Comparison of ENCODE assay signal across 30 cellular contexts in genomic region chr12:128727461-128727860, GRCh38.
DNase-seq lines count a peak whose midpoint lies in the region; ATAC-seq, FAIRE-seq and TF ChIP-seq lines count a peak whose summit lies in the region.
"Had no signal": no experiment of that assay in that cellular context is flagged by ENCODE, and none has a peak within 500 bp of the region (broad histone marks: within the 10 kb centered on the region; RNA-seq: fewer than 3 reads in every experiment).

No MANE protein-coding gene starts in this region.

- H3K4me3 ChIP-seq in MG63: no peak overlapping the region
- H3K4me3 ChIP-seq in iPS-20b (ENCODE audit: low read length): no peak overlapping the region
- no peak overlapping the region for H3K4me3 ChIP-seq in small intestine (ENCODE audit: low read depth in 1 of 2, low read length in 2 of 2)
- no peak overlapping the region for H3K4me3 ChIP-seq in brain microvascular endothelial cell (ENCODE audit: low read depth, low read length)
- H3K4me3 ChIP-seq: gastroesophageal sphincter, pancreas, Peyer's patch, right atrium auricular region, SJSA1, upper lobe of left lung had no signal

- H3K9me3 ChIP-seq in MG63 (no peaks in the 10 kb centered on the region), iPS-20b (ENCODE audit: insufficient read depth, low read depth, low read length) (no peaks in the 10 kb centered on the region), small intestine (ENCODE audit: control insufficient read depth, low read depth) (no peaks in the 10 kb centered on the region)
- H3K9me3 ChIP-seq: gastroesophageal sphincter, pancreas, Peyer's patch, right atrium auricular region, upper lobe of left lung had no signal

- H3K27me3 ChIP-seq in MG63: no peaks in the 10 kb centered on the region
- H3K27me3 ChIP-seq in iPS-20b (ENCODE audit: insufficient read depth, low read length): no peaks in the 10 kb centered on the region
- H3K27me3 ChIP-seq in small intestine (ENCODE audit: control insufficient read depth in 2 of 2, insufficient read depth in 2 of 2, low read length in 2 of 2): peaks cover 0 to 2% of the 10 kb centered on the region in 2 donors
- H3K27me3 ChIP-seq in brain microvascular endothelial cell (replicated peaks): no peaks in the 10 kb centered on the region
- H3K27me3 ChIP-seq: pancreas, Peyer's patch, right atrium auricular region, SJSA1, upper lobe of left lung had no signal

- in situ Hi-C loops in brain microvascular endothelial cell (cut with HindIII; ENCODE audit: low pct_ligation_motif_present, low sequenced_read_pairs): no loop called here

- H3K9ac ChIP-seq in iPS-20b (ENCODE audit: low read depth, low read length): peak overlapping the region; percentile 3; the same call in 1 of the 2 replicates

- FAIRE-seq in small intestine (lab: Jason Lieb, UNC): no peak
- FAIRE-seq: GM12891, keratinocyte, pancreas had no signal

- DNase-seq in Daoy (ENCODE audit: low read depth): peak; percentile 13
- DNase-seq in MG63: peak; percentile 10
- peak; percentile 56 for DNase-seq in small intestine
- DNase-seq in SW 1271 (lab: John Stamatoyannopoulos, UW): no peak
- DNase-seq in brain microvascular endothelial cell: no peak
- DNase-seq: activated CD4-positive, alpha-beta memory T cell treated with anti-CD3 and anti-CD28 coated beads for 36 hours; activated CD8-positive, alpha-beta memory T cell treated with anti-CD3 and anti-CD28 coated beads, Interleukin-2, amount 50 U/mL, for 4 hours; aorta; CD4-positive, CD25-positive, alpha-beta regulatory T cell; central memory CD4-positive, alpha-beta T cell; dermis blood vessel endothelial cell; DMS 273 treated with DMSO at 0.1 percent for 48 hours; Kasumi-1; NCI-H1048; NCI-H1694 treated with DMSO at 0.1 percent for 48 hours; pancreas; stimulated activated CD4-positive, alpha-beta T cell treated with anti-CD3 and anti-CD28 coated beads, Interleukin-4, amount 100 ng/mL, for 1 hour; substantia nigra; T-helper 1 cell had no signal

- no peak for ATAC-seq in GM18517 (IDR thresholded peaks at IDR 0.05; ENCODE audit: unreplicated experiment)
- ATAC-seq: activated CD4-positive, CD25-positive, alpha-beta regulatory T cell treated with anti-CD3 and anti-CD28 coated beads, Interleukin-2, amount 50 U/mL, for 24 hours; activated naive CD4-positive, alpha-beta T cell treated with anti-CD3 and anti-CD28 coated beads, Interleukin-2, amount 50 U/mL, for 72 hours; gastroesophageal sphincter; pancreas had no signal

- H3K4me1 ChIP-seq in iPS-20b (ENCODE audit: insufficient read depth, low read length) (peaks cover 31% of the 10 kb centered on the region), small intestine (ENCODE audit: control insufficient read depth in 2 of 2, insufficient read depth in 1 of 2, low read depth in 1 of 2, low read length in 1 of 2) (peaks cover 0 to 5% of the 10 kb centered on the region in 2 donors)
- H3K4me1 ChIP-seq: gastroesophageal sphincter, pancreas, right atrium auricular region, SJSA1, upper lobe of left lung had no signal

- H3K36me3 ChIP-seq in MG63: no peaks in the 10 kb centered on the region
- no peaks in the 10 kb centered on the region for H3K36me3 ChIP-seq in iPS-20b (ENCODE audit: insufficient read depth, low read depth, low read length)
- no peaks in the 10 kb centered on the region for H3K36me3 ChIP-seq in small intestine (ENCODE audit: control insufficient read depth in 2 of 2, insufficient read depth in 2 of 2, low read length in 2 of 2)
- H3K36me3 ChIP-seq in brain microvascular endothelial cell (replicated peaks): no peaks in the 10 kb centered on the region
- H3K36me3 ChIP-seq: gastroesophageal sphincter, pancreas, Peyer's patch, right atrium auricular region, SJSA1, upper lobe of left lung had no signal

- H3K27ac ChIP-seq in iPS-20b (ENCODE audit: low read length): no peak overlapping the region
- peak overlapping the region; percentile 64 to 73 for H3K27ac ChIP-seq in small intestine (ENCODE audit: low read depth in 1 of 2, low read length in 1 of 2)
- no peak overlapping the region for H3K27ac ChIP-seq in brain microvascular endothelial cell
- H3K27ac ChIP-seq: gastroesophageal sphincter, pancreas, right atrium auricular region, SJSA1, upper lobe of left lung had no signal

- WGBS in small intestine, 3 donors: 11 to 43% (median 19%) methylated on average over 8 of the region's 8 CpGs

- TF ChIP-seq CTCF in brain microvascular endothelial cell (IDR thresholded peaks at IDR 0.05; ENCODE audit: low read depth, low read length, missing control alignments): no peak

Comparison
In these comparisons a context has a peak if more than half of its experiments do, and no peak if none do; other contexts are left out.
1. DNase-seq: peak in Daoy (single experiment), MG63 (single experiment) and small intestine (single experiment); none in SW 1271 (0 of 2) and brain microvascular endothelial cell (single experiment).
2. H3K27ac ChIP-seq: peak in small intestine (2 of 2); none in iPS-20b (single experiment) and brain microvascular endothelial cell (single experiment).